Comparison of ENCODE assay signal across 36 cellular contexts in genomic region chr6:117624869-117625481, GRCh38. TPM values are rescaled to one million over a fixed set of nuclear protein-coding genes. Genes with fewer than 3 reads are reported as not detected.
A peak's percentile ranks its signal among the peaks of the same experiment; 100 is the strongest.
DNase-seq lines count a peak whose midpoint lies in the region; ATAC-seq, FAIRE-seq and TF ChIP-seq lines count a peak whose summit lies in the region.
"Had no signal": no experiment of that assay in that cellular context is flagged by ENCODE, and none has a peak within 500 bp of the region (broad histone marks: within the 10 kb centered on the region; RNA-seq: fewer than 3 reads in every experiment).

No MANE protein-coding gene starts in this region.

- H3K4me1 ChIP-seq in HepG2 (ENCODE audit: insufficient read depth, low read length) (peaks cover 9% of the 10 kb centered on the region; the same call in 1 of the 2 replicates), right lobe of liver (peaks cover 0 to 10% (median 0%) of the 10 kb centered on the region in 4 donors), left lung (no peaks in the 10 kb centered on the region)
- H3K4me1 ChIP-seq: ascending aorta had no signal

- H3K4me2 ChIP-seq in HepG2 (ENCODE audit: low read depth, low read length) = no peak overlapping the region
- H3K4me2 ChIP-seq: KMS-11 had no signal

- H3K9me3 ChIP-seq in HepG2 (ENCODE audit: low read length) (peaks cover 45% of the 10 kb centered on the region), right lobe of liver (peaks cover 0 to 14% (median 0%) of the 10 kb centered on the region in 4 donors), left lung (peaks cover 0 to 43% of the 10 kb centered on the region in 2 donors)
- H3K9me3 ChIP-seq: ascending aorta, thoracic aorta had no signal

- ATAC-seq in HepG2 (no peak), right lobe of liver (no peak), left lung (no peak), HG02798 (IDR thresholded peaks at IDR 0.05; ENCODE audit: poor library complexity, unreplicated experiment) (no peak)
- ATAC-seq: activated CD8-positive, alpha-beta memory T cell treated with anti-CD3 and anti-CD28 coated beads, Interleukin-2, amount 10 ng/mL, durations not matched to agents 7 days and 5 days; activated T-cell treated with anti-CD3 and anti-CD28 coated beads, Interleukin-2, amount 50 U/mL, for 4 hours; left cardiac atrium; sciatic nerve; stimulated activated naive CD8-positive, alpha-beta T cell treated with anti-CD3 and anti-CD28 coated beads, Interleukin-15, amount 100 ng/mL, for 72 hours had no signal

- no peak for TF ChIP-seq CTCF in HepG2 (CRISPR knock-in tag; IDR thresholded peaks at IDR 0.05)
- TF ChIP-seq CTCF in right lobe of liver (IDR thresholded peaks at IDR 0.05) = no peak
- no peak for TF ChIP-seq CTCF in progenitor cell of endocrine pancreas (IDR thresholded peaks at IDR 0.05; ENCODE audit: unreplicated experiment)
- no peak for TF ChIP-seq CTCF in left lung (IDR thresholded peaks at IDR 0.05)

- H3K36me3 ChIP-seq in HepG2 (replicated peaks in 1 of 2; ENCODE audit: control insufficient read depth in 1 of 2, insufficient read depth in 2 of 2, low read length in 2 of 2) = no peaks in the 10 kb centered on the region
- H3K36me3 ChIP-seq in right lobe of liver = no peaks in the 10 kb centered on the region
- H3K36me3 ChIP-seq in left lung = no peaks in the 10 kb centered on the region
- H3K36me3 ChIP-seq: ascending aorta, cardiac muscle cell, thoracic aorta had no signal

- no peak overlapping the region for H3K9ac ChIP-seq in HepG2 (ENCODE audit: insufficient read depth, low read depth, low read length)
- H3K9ac ChIP-seq: KMS-11 had no signal

- H3K4me3 Mint-ChIP-seq in progenitor cell of endocrine pancreas (ENCODE audit: low read depth) = no peak overlapping the region
- H3K4me3 Mint-ChIP-seq: activated CD8-positive, alpha-beta memory T cell treated with anti-CD3 and anti-CD28 coated beads, Interleukin-2, amount 10 ng/mL, durations not matched to agents 7 days and 5 days; activated naive CD8-positive, alpha-beta T cell treated with anti-CD3 and anti-CD28 coated beads, Interleukin-2, amount 10 ng/mL, durations not matched to agents 7 days and 5 days; activated T-cell treated with anti-CD3 and anti-CD28 coated beads, Interleukin-2, amount 50 U/mL, for 4 hours; immature natural killer cell; neural crest cell; stimulated activated naive CD8-positive, alpha-beta T cell treated with anti-CD3 and anti-CD28 coated beads, Interleukin-15, amount 100 ng/mL, for 72 hours had no signal

- CTCF ChIA-PET in HepG2 (lab: Yijun Ruan, JAX; ENCODE audit: low intra/inter-chr PET ratio, low total read pairs) = no interaction called here

- no peak for FAIRE-seq in HepG2 (lab: Jason Lieb, UNC)
- FAIRE-seq: colon, H1 had no signal

- no peaks in the 10 kb centered on the region for H3K27me3 Mint-ChIP-seq in progenitor cell of endocrine pancreas
- H3K27me3 Mint-ChIP-seq: activated CD8-positive, alpha-beta memory T cell treated with anti-CD3 and anti-CD28 coated beads, Interleukin-2, amount 10 ng/mL, durations not matched to agents 7 days and 5 days had no signal

- in situ Hi-C loops in HepG2 (cut with HindIII; ENCODE audit: extremely low pct_ligation_motif_present, low pct_unique_long_range_greater_than_20kb) = loop anchor here (25.0 kb wide), 1 partner anchor 663 kb away; no protein-coding TSS in a partner anchor

- TF ChIP-seq RAD21 in HepG2 (CRISPR knock-in tag; IDR thresholded peaks at IDR 0.05) = no peak

- no peaks in the 10 kb centered on the region for H3K79me2 ChIP-seq in HepG2 (ENCODE audit: insufficient read depth, low read length)

- H4K20me1 ChIP-seq in HepG2 (ENCODE audit: insufficient read depth, low read length) = no peaks in the 10 kb centered on the region

- POLR2A ChIA-PET in HepG2 (lab: Yijun Ruan, JAX) = no interaction called here

- peaks cover 6% of the 10 kb centered on the region for H3K36me3 Mint-ChIP-seq in progenitor cell of endocrine pancreas (ENCODE audit: insufficient read depth)

- BruUV-seq in HepG2 (replicated peaks; lab: Mats Ljungman, UMichigan) = no TSS peak

- no peak overlapping the region for H3K27ac ChIP-seq in HepG2 (ENCODE audit: extremely low read length, insufficient read depth, low read length)
- H3K27ac ChIP-seq in right lobe of liver = no peak overlapping the region
- no peak overlapping the region for H3K27ac ChIP-seq in left lung
- H3K27ac ChIP-seq: 22Rv1, ascending aorta, cardiac muscle cell, epithelial cell of prostate, KMS-11, SK-N-MC, thoracic aorta had no signal

- DNase-seq in DMS 273 (lab: John Stamatoyannopoulos, UW; ENCODE audit: unreplicated experiment) (peak; percentile 41), DMS 273 treated with DMSO at 0.1 percent for 48 hours (lab: John Stamatoyannopoulos, UW) (no peak), HepG2 (ENCODE audit: low spot score) (no peak), right lobe of liver (no peak), RPMI7951 (ENCODE audit: low read depth) (peak; percentile 21), progenitor cell of endocrine pancreas (ENCODE audit: low spot score, unreplicated experiment) (no peak), left lung (no peak)
- DNase-seq: activated CD4-positive, CD25-positive, alpha-beta regulatory T cell; activated CD8-positive, alpha-beta memory T cell treated with anti-CD3 and anti-CD28 coated beads, Interleukin-2, amount 10 ng/mL, durations not matched to agents 7 days and 5 days; activated gamma-delta T cell; activated naive CD8-positive, alpha-beta T cell treated with anti-CD3 and anti-CD28 coated beads, Interleukin-2, amount 10 ng/mL, durations not matched to agents 7 days and 5 days; activated T-cell treated with anti-CD3 and anti-CD28 coated beads, Interleukin-2, amount 50 U/mL, for 4 hours; C1 segment of cervical spinal cord; COR-L47; effector CD4-positive, alpha-beta T cell; hypothalamus; immature natural killer cell; left cardiac atrium; mammary epithelial cell; NCI-H146; NCI-H524 treated with DMSO at 0.1 percent for 48 hours; stimulated activated CD4-positive, alpha-beta T cell treated with anti-CD3 and anti-CD28 coated beads, Interleukin-2, amount 100 ng/mL, for 48 hours; stimulated activated naive CD8-positive, alpha-beta T cell treated with anti-CD3 and anti-CD28 coated beads, Interleukin-15, amount 100 ng/mL, for 72 hours; T-helper 1 cell had no signal

- peak overlapping the region; percentile 37 for H3K27ac Mint-ChIP-seq in progenitor cell of endocrine pancreas
- H3K27ac Mint-ChIP-seq: activated CD8-positive, alpha-beta memory T cell treated with anti-CD3 and anti-CD28 coated beads, Interleukin-2, amount 10 ng/mL, durations not matched to agents 7 days and 5 days; activated naive CD8-positive, alpha-beta T cell treated with anti-CD3 and anti-CD28 coated beads, Interleukin-2, amount 10 ng/mL, durations not matched to agents 7 days and 5 days; immature natural killer cell had no signal

- 12% methylated on average over 1 of the region's 1 CpG for WGBS in HepG2 (ENCODE audit: low lambda C conversion rate)
- WGBS in right lobe of liver (ENCODE audit: insufficient coverage, low coverage, low lambda C conversion rate, missing lambda C conversion rate) = 82% methylated on average over 1 of the region's 1 CpG

- no peak overlapping the region for H3K4me3 ChIP-seq in HepG2 (replicated peaks in 1 of 3; ENCODE audit: insufficient read depth in 1 of 3, low read depth in 2 of 3, low read length in 3 of 3)
- H3K4me3 ChIP-seq in right lobe of liver = no peak overlapping the region
- no peak overlapping the region for H3K4me3 ChIP-seq in left lung
- H3K4me3 ChIP-seq: ascending aorta, cardiac muscle cell, SK-N-MC, thoracic aorta had no signal

- peaks cover 28% of the 10 kb centered on the region for H3K9me3 Mint-ChIP-seq in progenitor cell of endocrine pancreas (ENCODE audit: low read depth)

- no peaks in the 10 kb centered on the region for H3K27me3 ChIP-seq in HepG2 (ENCODE audit: control insufficient read depth in 1 of 2, insufficient read depth in 2 of 2, low read length in 2 of 2)
- no peaks in the 10 kb centered on the region for H3K27me3 ChIP-seq in right lobe of liver
- H3K27me3 ChIP-seq in left lung = no peaks in the 10 kb centered on the region
- H3K27me3 ChIP-seq: ascending aorta, cardiac muscle cell had no signal

- intact Hi-C loops in HepG2 (cut with micrococcal nuclease; ENCODE audit: unreplicated experiment) (no loop called here), right lobe of liver (cut with DNase I) (no loop called here), left lung (cut with DNase I) (no loop called here)

- peaks cover 2% of the 10 kb centered on the region for H3K4me1 Mint-ChIP-seq in progenitor cell of endocrine pancreas (ENCODE audit: low read depth)
- H3K4me1 Mint-ChIP-seq: activated CD8-positive, alpha-beta memory T cell treated with anti-CD3 and anti-CD28 coated beads, Interleukin-2, amount 10 ng/mL, durations not matched to agents 7 days and 5 days; activated naive CD8-positive, alpha-beta T cell treated with anti-CD3 and anti-CD28 coated beads, Interleukin-2, amount 10 ng/mL, durations not matched to agents 7 days and 5 days; neural crest cell; stimulated activated naive CD8-positive, alpha-beta T cell treated with anti-CD3 and anti-CD28 coated beads, Interleukin-15, amount 100 ng/mL, for 72 hours had no signal

- TF ChIP-seq EP300 in HepG2 (IDR thresholded peaks at IDR 0.05; ENCODE audit: low read depth in 2 of 2, low read length in 2 of 2) (no peak), HepG2 (CRISPR knock-in tag; IDR thresholded peaks at IDR 0.05; ENCODE audit: borderline replicate concordance) (no peak)

- H2AFZ ChIP-seq in HepG2 (ENCODE audit: low read length) = no peak overlapping the region

- TF ChIP-seq POLR2A in HepG2 (IDR thresholded peaks at IDR 0.05; ENCODE audit: insufficient read depth in 1 of 2, low read depth in 2 of 2, low read length in 2 of 2) (no peak), right lobe of liver (IDR thresholded peaks at IDR 0.05) (no peak)

RNA-seq across cellular contexts. Expression of gene GOPC, which starts 22.7 kb away (rescaled TPM):
- 41.5 and 54.3 TPM in 2 replicates for total RNA-seq in HepG2 (2016; rRNA removed; fragmentation: Illumina TruSeq; extraction: Trizol)
- 2.4 and 2.7 TPM in 2 replicates for total RNA-seq in HepG2 (2016; cell fraction: cytosol; rRNA removed; fragmentation: Illumina TruSeq; extraction: Trizol; ENCODE audit: low read depth)
- 41.6 and 52.1 TPM in 2 replicates for total RNA-seq in HepG2 (2016; cell fraction: insoluble cytoplasmic fraction; rRNA removed; fragmentation: Illumina TruSeq; extraction: Trizol)
- total RNA-seq in HepG2 (2016; cell fraction: membrane; rRNA removed; fragmentation: Illumina TruSeq; extraction: Trizol) = 9.6 and 12.2 TPM in 2 replicates
- 48.5 and 49.9 TPM in 2 replicates for total RNA-seq in HepG2 (2016; cell fraction: nucleus; rRNA removed; fragmentation: Illumina TruSeq; extraction: Trizol)
- polyA plus RNA-seq in HepG2 (2011; rRNA removed) = 18.6 and 20.9 TPM in 2 replicates
- polyA plus RNA-seq in HepG2 (2011; cell fraction: cytosol; rRNA removed) = 7.6 and 12.2 TPM in 2 replicates
- polyA plus RNA-seq in HepG2 (2011; cell fraction: nucleus; rRNA removed) = 14.6 and 21.5 TPM in 2 replicates
- 25.9 and 28.3 TPM in 2 replicates for polyA plus RNA-seq in HepG2 (2012)
- polyA plus RNA-seq in HepG2 (2016; cell fraction: cytosol; fragmentation: Illumina TruSeq; extraction: Trizol; ENCODE audit: low read depth) = 1.0 and 1.1 TPM in 2 replicates
- polyA plus RNA-seq in HepG2 (2016; cell fraction: insoluble cytoplasmic fraction; fragmentation: Illumina TruSeq; extraction: Trizol; ENCODE audit: low read depth) = 43.9 and 46.4 TPM in 2 replicates
- polyA plus RNA-seq in HepG2 (2016; cell fraction: membrane; fragmentation: Illumina TruSeq; extraction: Trizol; ENCODE audit: low read depth) = 4.6 and 5.2 TPM in 2 replicates
- 55.3 and 56.6 TPM in 2 replicates for polyA plus RNA-seq in HepG2 (2016; cell fraction: nucleus; fragmentation: Illumina TruSeq; extraction: Trizol; ENCODE audit: insufficient read depth, low read depth)
- 6.1 and 9.2 TPM in 2 replicates for polyA minus RNA-seq in HepG2 (2011; rRNA and poly(A)+ RNA removed; ENCODE audit: low replicate concordance)
- 20.1 and 20.2 TPM in 2 replicates for polyA minus RNA-seq in HepG2 (2011; cell fraction: cytosol; rRNA and poly(A)+ RNA removed)
- polyA minus RNA-seq in HepG2 (2011; cell fraction: nucleus; rRNA and poly(A)+ RNA removed) = 48.8 and 51.2 TPM in 2 replicates
- 10 to 100 TPM in 3 of 6 experiments, 1 to 10 TPM in 3; 8.3 to 10.7 (median 10.1) TPM for total RNA-seq in right lobe of liver
- 24.7 and 31.0 TPM in 2 replicates for total RNA-seq in RPMI7951 (2014; rRNA removed; shearing (Covaris generic))
- total RNA-seq in progenitor cell of endocrine pancreas = 45.3 and 48.8 TPM in 2 replicates
- total RNA-seq in left lung = 10 to 100 TPM; 19.1 to 32.1 TPM

RNA-seq across cellular contexts. Expression of gene NUS1, which starts 50.3 kb away (rescaled TPM):
- total RNA-seq in HepG2 (2016; rRNA removed; fragmentation: Illumina TruSeq; extraction: Trizol) (18.3 and 36.5 TPM in 2 replicates), right lobe of liver (10 to 100 TPM; 19.6 to 23.4 (median 21.0) TPM), progenitor cell of endocrine pancreas (29.7 and 31.9 TPM in 2 replicates), left lung (10 to 100 TPM; 30.2 to 47.3 TPM)
- total RNA-seq in HepG2 (2016; cell fraction: cytosol; rRNA removed; fragmentation: Illumina TruSeq; extraction: Trizol; ENCODE audit: low read depth) = 8.8 and 10.0 TPM in 2 replicates
- total RNA-seq in HepG2 (2016; cell fraction: insoluble cytoplasmic fraction; rRNA removed; fragmentation: Illumina TruSeq; extraction: Trizol) = 18.8 and 32.1 TPM in 2 replicates
- 46.7 and 53.4 TPM in 2 replicates for total RNA-seq in HepG2 (2016; cell fraction: membrane; rRNA removed; fragmentation: Illumina TruSeq; extraction: Trizol)
- total RNA-seq in HepG2 (2016; cell fraction: nucleus; rRNA removed; fragmentation: Illumina TruSeq; extraction: Trizol) = 37.4 and 40.0 TPM in 2 replicates
- 15.9 and 18.6 TPM in 2 replicates for polyA plus RNA-seq in HepG2 (2011; rRNA removed)
- 8.4 and 14.4 TPM in 2 replicates for polyA plus RNA-seq in HepG2 (2011; cell fraction: cytosol; rRNA removed)
- polyA plus RNA-seq in HepG2 (2011; cell fraction: nucleus; rRNA removed) = 7.8 and 9.5 TPM in 2 replicates
- polyA plus RNA-seq in HepG2 (2012) = 47.6 and 54.1 TPM in 2 replicates
- 28.3 and 29.4 TPM in 2 replicates for polyA plus RNA-seq in HepG2 (2016; cell fraction: cytosol; fragmentation: Illumina TruSeq; extraction: Trizol; ENCODE audit: low read depth)
- 75.5 and 76.3 TPM in 2 replicates for polyA plus RNA-seq in HepG2 (2016; cell fraction: insoluble cytoplasmic fraction; fragmentation: Illumina TruSeq; extraction: Trizol; ENCODE audit: low read depth)
- 80.6 and 86.7 TPM in 2 replicates for polyA plus RNA-seq in HepG2 (2016; cell fraction: membrane; fragmentation: Illumina TruSeq; extraction: Trizol; ENCODE audit: low read depth)
- 69.7 and 74.9 TPM in 2 replicates for polyA plus RNA-seq in HepG2 (2016; cell fraction: nucleus; fragmentation: Illumina TruSeq; extraction: Trizol; ENCODE audit: insufficient read depth, low read depth)
- polyA minus RNA-seq in HepG2 (2011; rRNA and poly(A)+ RNA removed; ENCODE audit: low replicate concordance) = 6.5 and 11.8 TPM in 2 replicates
- 20.8 and 21.8 TPM in 2 replicates for polyA minus RNA-seq in HepG2 (2011; cell fraction: cytosol; rRNA and poly(A)+ RNA removed)
- 31.2 and 37.9 TPM in 2 replicates for polyA minus RNA-seq in HepG2 (2011; cell fraction: nucleus; rRNA and poly(A)+ RNA removed)
- total RNA-seq in RPMI7951 (2014; rRNA removed; shearing (Covaris generic)) = 17.7 and 22.5 TPM in 2 replicates

Comparison
In these comparisons a context has a peak if more than half of its experiments do, and no peak if none do; other contexts are left out.
1. DNase-seq: peak in DMS 273 (single experiment) and RPMI7951 (single experiment); none in DMS 273 treated with DMSO at 0.1 percent for 48 hours (single experiment), HepG2 (single experiment), right lobe of liver (0 of 3), progenitor cell of endocrine pancreas (single experiment) and left lung (0 of 2).